8 cellular contexts compared by ENCODE assay signal in genomic region chr3:38496131-38496910, GRCh38. TPM values are rescaled to one million over a fixed set of nuclear protein-coding genes. Genes with fewer than 3 reads are reported as not detected.
DNase-seq lines count a peak whose midpoint lies in the region; ATAC-seq, FAIRE-seq and TF ChIP-seq lines count a peak whose summit lies in the region.

A gene with protein sequence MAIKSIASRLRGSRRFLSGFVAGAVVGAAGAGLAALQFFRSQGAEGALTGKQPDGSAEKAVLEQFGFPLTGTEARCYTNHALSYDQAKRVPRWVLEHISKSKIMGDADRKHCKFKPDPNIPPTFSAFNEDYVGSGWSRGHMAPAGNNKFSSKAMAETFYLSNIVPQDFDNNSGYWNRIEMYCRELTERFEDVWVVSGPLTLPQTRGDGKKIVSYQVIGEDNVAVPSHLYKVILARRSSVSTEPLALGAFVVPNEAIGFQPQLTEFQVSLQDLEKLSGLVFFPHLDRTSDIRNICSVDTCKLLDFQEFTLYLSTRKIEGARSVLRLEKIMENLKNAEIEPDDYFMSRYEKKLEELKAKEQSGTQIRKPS (plus strand): TSS chr3:38496340. CDS start chr3:38496368, 28 bp downstream.

- CTCF ChIA-PET in endothelial cell of umbilical vein (lab: Charles Lee), result interaction anchor here (0.6 to 3.2 kb wide), 29 partner anchors 9 to 534 kb away, joined by 3 to 31 read pairs (median 4); partner anchors contain the start of genes ACAA1, ACVR2B, OXSR1 and XYLB

- no peaks in the 10 kb centered on the region for H3K9me2 ChIP-seq in OCI-LY1 (ENCODE audit: low read depth, low read length)

- H3K27me3 ChIP-seq in OCI-LY1 (ENCODE audit: insufficient read depth, low read length), result no peaks in the 10 kb centered on the region
- no peaks in the 10 kb centered on the region for H3K27me3 ChIP-seq in endothelial cell of umbilical vein (ENCODE audit: control insufficient read depth in 2 of 2, insufficient read depth in 2 of 2, low read length in 2 of 2)

- peak within 1 kb of the TSS; percentile 93 for H3K4me2 ChIP-seq in OCI-LY1 (ENCODE audit: low read length)
- peak within 1 kb of the TSS; percentile 87 for H3K4me2 ChIP-seq in endothelial cell of umbilical vein (ENCODE audit: insufficient read depth, low read length)

- intact Hi-C loops in endothelial cell of umbilical vein (cut with micrococcal nuclease), result loop anchor here (1.0 to 5.0 kb wide), 6 partner anchors 149 to 504 kb away; partner anchors contain the start of genes ACAA1, MYD88 and XYLB

- no peaks in the 10 kb centered on the region for H3F3A ChIP-seq in OCI-LY1 (ENCODE audit: insufficient read depth, low read length)

- H3K27ac ChIP-seq in OCI-LY1 (ENCODE audit: low read depth, low read length, poor library complexity, severe bottlenecking) (peak within 1 kb of the TSS; percentile 46), endothelial cell of umbilical vein (ENCODE audit: insufficient read depth, low read depth, low read length) (peak within 1 kb of the TSS; percentile 4)

- H3K36me3 ChIP-seq in OCI-LY1 (ENCODE audit: insufficient read depth, low read length) (peaks cover 38% of the 10 kb centered on the region; the same call in 1 of the 2 replicates), endothelial cell of umbilical vein (ENCODE audit: control insufficient read depth in 2 of 2, extremely low read depth in 1 of 2, insufficient read depth in 2 of 2, low read length in 2 of 2) (peaks cover 0 to 2% of the 10 kb centered on the region in 2 experiments)

- POLR2A ChIA-PET in endothelial cell of umbilical vein (lab: Charles Lee), result interaction anchor here (0.6 kb wide), 3 partner anchors 11 to 166 kb away, joined by 3 to 15 read pairs (median 6); no protein-coding TSS in a partner anchor

- H3K9me1 ChIP-seq in endothelial cell of umbilical vein (replicated peaks; ENCODE audit: control insufficient read depth, extremely low read depth, insufficient read depth, low read length), result no peaks in the 10 kb centered on the region

- peak; percentile 42 for FAIRE-seq in endothelial cell of umbilical vein (lab: Jason Lieb, UNC)

- dilution Hi-C loops in endothelial cell of umbilical vein (cut with MboI; ENCODE audit: extremely low pct_ligation_motif_present, low sequenced_read_pairs), result no loop called here

- H3K4me3 ChIP-seq in OCI-LY1 (ENCODE audit: low read depth, low read length, poor library complexity, severe bottlenecking), result peak within 1 kb of the TSS; percentile 82
- H3K4me3 ChIP-seq in endothelial cell of umbilical vein (replicated peaks in 1 of 3; ENCODE audit: insufficient read depth in 1 of 3, low read depth in 1 of 3, low read length in 3 of 3), result peak within 1 kb of the TSS; percentile 73 to 84 (median 80)

- peak within 1 kb of the TSS; percentile 83 for H3K9ac ChIP-seq in OCI-LY1 (ENCODE audit: low read length)
- H3K9ac ChIP-seq in endothelial cell of umbilical vein (replicated peaks; ENCODE audit: extremely low read depth, insufficient read depth, low read length), result peak within 1 kb of the TSS; percentile 57

- H2AFZ ChIP-seq in OCI-LY1 (ENCODE audit: low read length) (peak within 1 kb of the TSS; percentile 8), endothelial cell of umbilical vein (ENCODE audit: low read depth, low read length) (peak within 1 kb of the TSS; percentile 70)

- H3K9me3 ChIP-seq in OCI-LY1 (ENCODE audit: low read length) (no peaks in the 10 kb centered on the region), endothelial cell of umbilical vein (replicated peaks; ENCODE audit: control insufficient read depth, insufficient read depth, low read length) (no peaks in the 10 kb centered on the region)

- TF ChIP-seq POLR2A in endothelial cell of umbilical vein (IDR thresholded peaks at IDR 0.05; ENCODE audit: low read depth, low read length), result peak; percentile 77

- TSS peak; percentile 65 for BruUV-seq in endothelial cell of umbilical vein (replicated peaks; lab: Mats Ljungman, UMichigan)

- H3K79me2 ChIP-seq in OCI-LY1 (ENCODE audit: insufficient read depth, low read length) (0 out of 2 replicates have a peak, but pooled peaks cover 9% of the 10 kb centered on the region), endothelial cell of umbilical vein (ENCODE audit: control insufficient read depth, insufficient read depth, low read length) (peaks cover 5% of the 10 kb centered on the region)

- peak; percentile 90 for TF ChIP-seq CTCF in OCI-LY1 (IDR thresholded peaks at IDR 0.05; ENCODE audit: low read length)
- TF ChIP-seq CTCF in endothelial cell of umbilical vein (IDR thresholded peaks at IDR 0.05; ENCODE audit: extremely low read depth in 1 of 2, insufficient read depth in 1 of 2, low read depth in 1 of 2, low read length in 2 of 2), result peak; percentile 84 to 94

- no peaks in the 10 kb centered on the region for H4K20me1 ChIP-seq in OCI-LY1 (ENCODE audit: insufficient read depth, low read length)
- H4K20me1 ChIP-seq in endothelial cell of umbilical vein (replicated peaks; ENCODE audit: control insufficient read depth, extremely low read depth, insufficient read depth, low read length), result no peaks in the 10 kb centered on the region

- peak; percentile 57 for DNase-seq in DMS 273 treated with DMSO at 0.1 percent for 48 hours (lab: John Stamatoyannopoulos, UW)
- peak; percentile 94 for DNase-seq in HuH-7.5 (ENCODE audit: low spot score)
- DNase-seq in activated CD8-positive, alpha-beta memory T cell treated with anti-CD3 and anti-CD28 coated beads, Interleukin-2, amount 50 U/mL, for 4 hours, result peak; percentile 96
- peak; percentile 93 for DNase-seq in endothelial cell of umbilical vein (ENCODE audit: low read depth, low spot score)
- peak; percentile 95 for DNase-seq in midbrain (lab: John Stamatoyannopoulos, UW)
- peak; percentile 90 to 92 for DNase-seq in stimulated activated CD8-positive, alpha-beta memory T cell treated with anti-CD3 and anti-CD28 coated beads, Interleukin-2, amount 100 ng/mL, for 1 hour (ENCODE audit: low read depth in 2 of 2)

- peaks cover 20% of the 10 kb centered on the region for H3K4me1 ChIP-seq in OCI-LY1 (ENCODE audit: insufficient read depth, low read length, severe bottlenecking)
- H3K4me1 ChIP-seq in endothelial cell of umbilical vein (ENCODE audit: control insufficient read depth, extremely low read depth, insufficient read depth, low read length), result peaks cover 7% of the 10 kb centered on the region

- ATAC-seq in GM21515 (IDR thresholded peaks at IDR 0.05; ENCODE audit: unreplicated experiment), result peak; percentile 91

TF ChIP-seq in endothelial cell of umbilical vein, 7 proteins besides CTCF, POLR2A, EP300 and RAD21:
- TF ChIP-seq POLR2AphosphoS5 (IDR thresholded peaks at IDR 0.05; ENCODE audit: insufficient read depth, low read depth, low read length), result peak; percentile 78
- TF ChIP-seq GATA2 (IDR thresholded peaks at IDR 0.05; ENCODE audit: insufficient read depth, insufficient read length, low read depth, low read length), result peak; percentile 79
- TF ChIP-seq MYC (IDR thresholded peaks at IDR 0.05; ENCODE audit: low read depth, low read length), result peak; percentile 18
- TF ChIP-seq JUN (IDR thresholded peaks at IDR 0.05; ENCODE audit: borderline replicate concordance, insufficient read depth, insufficient read length, low read depth), result no peak
TF ChIP-seq in endothelial cell of umbilical vein: peak in this region for 3.

RNA-seq across cellular contexts. Expression of the gene that starts here (rescaled TPM):
- 21.8 and 21.9 TPM in 2 replicates for total RNA-seq in endothelial cell of umbilical vein
- 8.5 and 10.8 TPM in 2 replicates for polyA plus RNA-seq in endothelial cell of umbilical vein
- polyA plus RNA-seq in endothelial cell of umbilical vein (2011; cell fraction: cytosol; rRNA removed), result 8.4 and 10.2 TPM in 2 replicates
- 32.8 and 46.6 TPM in 2 replicates for polyA plus RNA-seq in endothelial cell of umbilical vein (2011; cell fraction: nucleus; rRNA removed)
- 11.3 and 16.2 TPM in 2 replicates for polyA plus RNA-seq in endothelial cell of umbilical vein (2012)
- polyA minus RNA-seq in endothelial cell of umbilical vein, result 11.0 and 12.1 TPM in 2 replicates
- 4.0 TPM for polyA minus RNA-seq in endothelial cell of umbilical vein (2011; cell fraction: cytosol; rRNA and poly(A)+ RNA removed)
- 22.2 and 35.2 TPM in 2 replicates for polyA minus RNA-seq in endothelial cell of umbilical vein (2011; cell fraction: nucleus; rRNA and poly(A)+ RNA removed)

Comparison
In these comparisons a context has a peak if more than half of its experiments do, and no peak if none do; other contexts are left out.
1. Peak in every context shown above with its lines: DNase-seq, ATAC-seq, H3K4me3 ChIP-seq and H3K27ac ChIP-seq.